ENCODE assay signal across 1 cellular context in genomic region chr6:75206338-75207210, GRCh38.
TF ChIP-seq lines count a peak whose summit lies in the region.

No MANE protein-coding gene starts in this region.

TF ChIP-seq in GM12878, 131 proteins besides CTCF, POLR2A, EP300 and RAD21:
- TF ChIP-seq, protein P1, sequence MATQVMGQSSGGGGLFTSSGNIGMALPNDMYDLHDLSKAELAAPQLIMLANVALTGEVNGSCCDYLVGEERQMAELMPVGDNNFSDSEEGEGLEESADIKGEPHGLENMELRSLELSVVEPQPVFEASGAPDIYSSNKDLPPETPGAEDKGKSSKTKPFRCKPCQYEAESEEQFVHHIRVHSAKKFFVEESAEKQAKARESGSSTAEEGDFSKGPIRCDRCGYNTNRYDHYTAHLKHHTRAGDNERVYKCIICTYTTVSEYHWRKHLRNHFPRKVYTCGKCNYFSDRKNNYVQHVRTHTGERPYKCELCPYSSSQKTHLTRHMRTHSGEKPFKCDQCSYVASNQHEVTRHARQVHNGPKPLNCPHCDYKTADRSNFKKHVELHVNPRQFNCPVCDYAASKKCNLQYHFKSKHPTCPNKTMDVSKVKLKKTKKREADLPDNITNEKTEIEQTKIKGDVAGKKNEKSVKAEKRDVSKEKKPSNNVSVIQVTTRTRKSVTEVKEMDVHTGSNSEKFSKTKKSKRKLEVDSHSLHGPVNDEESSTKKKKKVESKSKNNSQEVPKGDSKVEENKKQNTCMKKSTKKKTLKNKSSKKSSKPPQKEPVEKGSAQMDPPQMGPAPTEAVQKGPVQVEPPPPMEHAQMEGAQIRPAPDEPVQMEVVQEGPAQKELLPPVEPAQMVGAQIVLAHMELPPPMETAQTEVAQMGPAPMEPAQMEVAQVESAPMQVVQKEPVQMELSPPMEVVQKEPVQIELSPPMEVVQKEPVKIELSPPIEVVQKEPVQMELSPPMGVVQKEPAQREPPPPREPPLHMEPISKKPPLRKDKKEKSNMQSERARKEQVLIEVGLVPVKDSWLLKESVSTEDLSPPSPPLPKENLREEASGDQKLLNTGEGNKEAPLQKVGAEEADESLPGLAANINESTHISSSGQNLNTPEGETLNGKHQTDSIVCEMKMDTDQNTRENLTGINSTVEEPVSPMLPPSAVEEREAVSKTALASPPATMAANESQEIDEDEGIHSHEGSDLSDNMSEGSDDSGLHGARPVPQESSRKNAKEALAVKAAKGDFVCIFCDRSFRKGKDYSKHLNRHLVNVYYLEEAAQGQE (IDR thresholded peaks at IDR 0.05; ENCODE audit: low read depth, low read length): no peak
- TF ChIP-seq EZH2 (IDR thresholded peaks at IDR 0.05; ENCODE audit: borderline replicate concordance, control insufficient read depth, low read depth, low read length): peak; percentile 97; the same call in 1 of the 2 replicates
